Comparison of ENCODE assay signal across 1 cellular context in the genomic region with DNA sequence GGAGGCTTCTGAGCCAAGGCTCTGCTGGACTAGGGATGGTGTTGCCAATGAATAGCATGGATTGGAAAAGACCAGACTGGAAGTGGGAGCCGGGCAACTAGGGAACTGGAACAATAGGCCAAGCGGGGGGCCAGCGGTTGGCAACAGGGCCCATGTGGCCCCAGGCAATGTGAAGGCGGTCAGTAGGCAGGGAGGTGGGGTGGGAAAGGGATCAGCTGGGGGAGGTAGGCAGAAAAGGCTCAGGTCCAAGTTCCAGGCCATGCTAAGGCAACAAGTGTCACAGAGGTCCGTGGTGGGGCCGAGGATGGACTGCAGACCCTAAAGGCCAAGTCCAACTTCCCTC.
TF ChIP-seq lines count a peak whose summit lies in the region.

No MANE protein-coding gene starts in this region.

TF ChIP-seq in HEK293, 187 proteins besides CTCF, POLR2A, EP300 and RAD21:
- TF ChIP-seq SP2 (tag by site-specific recombination; IDR thresholded peaks at IDR 0.05) (no peak), REPIN1 (tag by site-specific recombination; IDR thresholded peaks at IDR 0.05; ENCODE audit: low read depth) (no peak), ZNF664 (tag by site-specific recombination; IDR thresholded peaks at IDR 0.05) (no peak), ZBTB7A (tag by site-specific recombination; IDR thresholded peaks at IDR 0.05; ENCODE audit: low read depth) (no peak), ZNF501 (tag by site-specific recombination; IDR thresholded peaks at IDR 0.05) (peak; percentile 44; the same call in 1 of the 2 replicates), SCRT1 (tag by site-specific recombination; IDR thresholded peaks at IDR 0.05; ENCODE audit: borderline replicate concordance) (peak; percentile 86), ZNF274 (IDR thresholded peaks at IDR 0.05; ENCODE audit: low read length) (no peak), ZNF274 (tag by site-specific recombination; IDR thresholded peaks at IDR 0.05; ENCODE audit: borderline replicate concordance) (no peak), ZFHX2 (tag by site-specific recombination; conservative IDR thresholded peaks at IDR 0.05) (peak; percentile 86), BCL11A (tag by site-specific recombination; IDR thresholded peaks at IDR 0.05; ENCODE audit: low read depth) (0 out of 2 replicates have a peak, but pooled peaks have one; percentile 36), ZNF585B (tag by site-specific recombination; IDR thresholded peaks at IDR 0.05) (no peak), ZNF626 (tag by site-specific recombination; IDR thresholded peaks at IDR 0.05) (no peak), ZIC2 (tag by site-specific recombination; IDR thresholded peaks at IDR 0.05) (no peak), ZNF341 (tag by site-specific recombination; IDR thresholded peaks at IDR 0.05; ENCODE audit: low read depth) (peak; percentile 85), ZNF48 (tag by site-specific recombination; IDR thresholded peaks at IDR 0.05) (no peak), ZNF785 (tag by site-specific recombination; IDR thresholded peaks at IDR 0.05) (0 out of 2 replicates have a peak, but pooled peaks have one; percentile 14), ZNF623 (tag by site-specific recombination; IDR thresholded peaks at IDR 0.05) (no peak), ZNF423 (tag by site-specific recombination; IDR thresholded peaks at IDR 0.05) (no peak), INSM2 (tag by site-specific recombination; IDR thresholded peaks at IDR 0.05) (no peak), KLF1 (tag by site-specific recombination; IDR thresholded peaks at IDR 0.05) (no peak), ZNF24 (tag by site-specific recombination; IDR thresholded peaks at IDR 0.05) (no peak), ZNF324 (tag by site-specific recombination; IDR thresholded peaks at IDR 0.05) (no peak), ZNF239 (tag by site-specific recombination; IDR thresholded peaks at IDR 0.05) (no peak), SP3 (tag by site-specific recombination; IDR thresholded peaks at IDR 0.05) (no peak), ZNF140 (tag by site-specific recombination; IDR thresholded peaks at IDR 0.05) (no peak), ZNF549 (tag by site-specific recombination; IDR thresholded peaks at IDR 0.05) (no peak), ZFP69B (tag by site-specific recombination; IDR thresholded peaks at IDR 0.05) (peak; percentile 16; the same call in 1 of the 2 replicates), ZNF837 (tag by site-specific recombination; IDR thresholded peaks at IDR 0.05) (no peak), ZSCAN23 (tag by site-specific recombination; IDR thresholded peaks at IDR 0.05) (no peak), HIC1 (tag by site-specific recombination; IDR thresholded peaks at IDR 0.05) (no peak), SCRT2 (tag by site-specific recombination; IDR thresholded peaks at IDR 0.05) (peak; percentile 95), ZNF391 (tag by site-specific recombination; IDR thresholded peaks at IDR 0.05; ENCODE audit: borderline replicate concordance, low read depth) (0 out of 2 replicates have a peak, but pooled peaks have one; percentile 49), WT1 (tag by site-specific recombination; IDR thresholded peaks at IDR 0.05) (no peak), GLI4 (tag by site-specific recombination; IDR thresholded peaks at IDR 0.05) (no peak), EGR2 (tag by site-specific recombination; IDR thresholded peaks at IDR 0.05; ENCODE audit: low read depth) (peak; percentile 84; the same call in 1 of the 2 replicates), ZBTB44 (tag by site-specific recombination; IDR thresholded peaks at IDR 0.05) (no peak), ZBTB48 (tag by site-specific recombination; IDR thresholded peaks at IDR 0.05) (peak; percentile 58), HOXD13 (CRISPR knock-in tag; IDR thresholded peaks at IDR 0.05; ENCODE audit: borderline replicate concordance) (no peak), ZNF354C (tag by site-specific recombination; IDR thresholded peaks at IDR 0.05; ENCODE audit: borderline replicate concordance, low read depth) (no peak)
- TF ChIP-seq, protein P1, sequence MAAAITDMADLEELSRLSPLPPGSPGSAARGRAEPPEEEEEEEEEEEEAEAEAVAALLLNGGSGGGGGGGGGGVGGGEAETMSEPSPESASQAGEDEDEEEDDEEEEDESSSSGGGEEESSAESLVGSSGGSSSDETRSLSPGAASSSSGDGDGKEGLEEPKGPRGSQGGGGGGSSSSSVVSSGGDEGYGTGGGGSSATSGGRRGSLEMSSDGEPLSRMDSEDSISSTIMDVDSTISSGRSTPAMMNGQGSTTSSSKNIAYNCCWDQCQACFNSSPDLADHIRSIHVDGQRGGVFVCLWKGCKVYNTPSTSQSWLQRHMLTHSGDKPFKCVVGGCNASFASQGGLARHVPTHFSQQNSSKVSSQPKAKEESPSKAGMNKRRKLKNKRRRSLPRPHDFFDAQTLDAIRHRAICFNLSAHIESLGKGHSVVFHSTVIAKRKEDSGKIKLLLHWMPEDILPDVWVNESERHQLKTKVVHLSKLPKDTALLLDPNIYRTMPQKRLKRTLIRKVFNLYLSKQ (tag by site-specific recombination; IDR thresholded peaks at IDR 0.05; ENCODE audit: borderline replicate concordance): no peak
- TF ChIP-seq, protein P2, sequence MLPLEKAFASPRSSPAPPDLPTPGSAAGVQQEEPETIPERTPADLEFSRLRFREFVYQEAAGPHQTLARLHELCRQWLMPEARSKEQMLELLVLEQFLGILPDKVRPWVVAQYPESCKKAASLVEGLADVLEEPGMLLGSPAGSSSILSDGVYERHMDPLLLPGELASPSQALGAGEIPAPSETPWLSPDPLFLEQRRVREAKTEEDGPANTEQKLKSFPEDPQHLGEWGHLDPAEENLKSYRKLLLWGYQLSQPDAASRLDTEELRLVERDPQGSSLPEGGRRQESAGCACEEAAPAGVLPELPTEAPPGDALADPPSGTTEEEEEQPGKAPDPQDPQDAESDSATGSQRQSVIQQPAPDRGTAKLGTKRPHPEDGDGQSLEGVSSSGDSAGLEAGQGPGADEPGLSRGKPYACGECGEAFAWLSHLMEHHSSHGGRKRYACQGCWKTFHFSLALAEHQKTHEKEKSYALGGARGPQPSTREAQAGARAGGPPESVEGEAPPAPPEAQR (tag by site-specific recombination; IDR thresholded peaks at IDR 0.05): no peak
- TF ChIP-seq, protein P3, sequence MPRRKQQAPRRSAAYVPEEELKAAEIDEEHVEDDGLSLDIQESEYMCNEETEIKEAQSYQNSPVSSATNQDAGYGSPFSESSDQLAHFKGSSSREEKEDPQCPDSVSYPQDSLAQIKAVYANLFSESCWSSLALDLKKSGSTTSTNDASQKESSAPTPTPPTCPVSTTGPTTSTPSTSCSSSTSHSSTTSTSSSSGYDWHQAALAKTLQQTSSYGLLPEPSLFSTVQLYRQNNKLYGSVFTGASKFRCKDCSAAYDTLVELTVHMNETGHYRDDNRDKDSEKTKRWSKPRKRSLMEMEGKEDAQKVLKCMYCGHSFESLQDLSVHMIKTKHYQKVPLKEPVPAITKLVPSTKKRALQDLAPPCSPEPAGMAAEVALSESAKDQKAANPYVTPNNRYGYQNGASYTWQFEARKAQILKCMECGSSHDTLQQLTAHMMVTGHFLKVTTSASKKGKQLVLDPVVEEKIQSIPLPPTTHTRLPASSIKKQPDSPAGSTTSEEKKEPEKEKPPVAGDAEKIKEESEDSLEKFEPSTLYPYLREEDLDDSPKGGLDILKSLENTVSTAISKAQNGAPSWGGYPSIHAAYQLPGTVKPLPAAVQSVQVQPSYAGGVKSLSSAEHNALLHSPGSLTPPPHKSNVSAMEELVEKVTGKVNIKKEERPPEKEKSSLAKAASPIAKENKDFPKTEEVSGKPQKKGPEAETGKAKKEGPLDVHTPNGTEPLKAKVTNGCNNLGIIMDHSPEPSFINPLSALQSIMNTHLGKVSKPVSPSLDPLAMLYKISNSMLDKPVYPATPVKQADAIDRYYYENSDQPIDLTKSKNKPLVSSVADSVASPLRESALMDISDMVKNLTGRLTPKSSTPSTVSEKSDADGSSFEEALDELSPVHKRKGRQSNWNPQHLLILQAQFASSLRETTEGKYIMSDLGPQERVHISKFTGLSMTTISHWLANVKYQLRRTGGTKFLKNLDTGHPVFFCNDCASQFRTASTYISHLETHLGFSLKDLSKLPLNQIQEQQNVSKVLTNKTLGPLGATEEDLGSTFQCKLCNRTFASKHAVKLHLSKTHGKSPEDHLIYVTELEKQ (tag by site-specific recombination; IDR thresholded peaks at IDR 0.05; ENCODE audit: borderline replicate concordance): no peak
- TF ChIP-seq, protein P4, sequence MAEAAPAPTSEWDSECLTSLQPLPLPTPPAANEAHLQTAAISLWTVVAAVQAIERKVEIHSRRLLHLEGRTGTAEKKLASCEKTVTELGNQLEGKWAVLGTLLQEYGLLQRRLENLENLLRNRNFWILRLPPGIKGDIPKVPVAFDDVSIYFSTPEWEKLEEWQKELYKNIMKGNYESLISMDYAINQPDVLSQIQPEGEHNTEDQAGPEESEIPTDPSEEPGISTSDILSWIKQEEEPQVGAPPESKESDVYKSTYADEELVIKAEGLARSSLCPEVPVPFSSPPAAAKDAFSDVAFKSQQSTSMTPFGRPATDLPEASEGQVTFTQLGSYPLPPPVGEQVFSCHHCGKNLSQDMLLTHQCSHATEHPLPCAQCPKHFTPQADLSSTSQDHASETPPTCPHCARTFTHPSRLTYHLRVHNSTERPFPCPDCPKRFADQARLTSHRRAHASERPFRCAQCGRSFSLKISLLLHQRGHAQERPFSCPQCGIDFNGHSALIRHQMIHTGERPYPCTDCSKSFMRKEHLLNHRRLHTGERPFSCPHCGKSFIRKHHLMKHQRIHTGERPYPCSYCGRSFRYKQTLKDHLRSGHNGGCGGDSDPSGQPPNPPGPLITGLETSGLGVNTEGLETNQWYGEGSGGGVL (tag by site-specific recombination; IDR thresholded peaks at IDR 0.05): peak; percentile 40
- TF ChIP-seq, protein P5, sequence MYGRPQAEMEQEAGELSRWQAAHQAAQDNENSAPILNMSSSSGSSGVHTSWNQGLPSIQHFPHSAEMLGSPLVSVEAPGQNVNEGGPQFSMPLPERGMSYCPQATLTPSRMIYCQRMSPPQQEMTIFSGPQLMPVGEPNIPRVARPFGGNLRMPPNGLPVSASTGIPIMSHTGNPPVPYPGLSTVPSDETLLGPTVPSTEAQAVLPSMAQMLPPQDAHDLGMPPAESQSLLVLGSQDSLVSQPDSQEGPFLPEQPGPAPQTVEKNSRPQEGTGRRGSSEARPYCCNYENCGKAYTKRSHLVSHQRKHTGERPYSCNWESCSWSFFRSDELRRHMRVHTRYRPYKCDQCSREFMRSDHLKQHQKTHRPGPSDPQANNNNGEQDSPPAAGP (tag by site-specific recombination; IDR thresholded peaks at IDR 0.05): no peak
- TF ChIP-seq, protein P6, sequence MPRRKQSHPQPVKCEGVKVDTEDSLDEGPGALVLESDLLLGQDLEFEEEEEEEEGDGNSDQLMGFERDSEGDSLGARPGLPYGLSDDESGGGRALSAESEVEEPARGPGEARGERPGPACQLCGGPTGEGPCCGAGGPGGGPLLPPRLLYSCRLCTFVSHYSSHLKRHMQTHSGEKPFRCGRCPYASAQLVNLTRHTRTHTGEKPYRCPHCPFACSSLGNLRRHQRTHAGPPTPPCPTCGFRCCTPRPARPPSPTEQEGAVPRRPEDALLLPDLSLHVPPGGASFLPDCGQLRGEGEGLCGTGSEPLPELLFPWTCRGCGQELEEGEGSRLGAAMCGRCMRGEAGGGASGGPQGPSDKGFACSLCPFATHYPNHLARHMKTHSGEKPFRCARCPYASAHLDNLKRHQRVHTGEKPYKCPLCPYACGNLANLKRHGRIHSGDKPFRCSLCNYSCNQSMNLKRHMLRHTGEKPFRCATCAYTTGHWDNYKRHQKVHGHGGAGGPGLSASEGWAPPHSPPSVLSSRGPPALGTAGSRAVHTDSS (tag by site-specific recombination; IDR thresholded peaks at IDR 0.05): no peak
